In genomic region chr10:3961082-3961481, GRCh38 we compare ENCODE assay signal across 11 cellular contexts.
DNase-seq lines count a peak whose midpoint lies in the region; ATAC-seq and TF ChIP-seq lines count a peak whose summit lies in the region.
"Had no signal": no experiment of that assay in that cellular context is flagged by ENCODE, and none has a peak within 500 bp of the region (broad histone marks: within the 10 kb centered on the region; RNA-seq: fewer than 3 reads in every experiment).

No MANE protein-coding gene starts in this region.

- peak overlapping the region; percentile 67 for H3K4me2 ChIP-seq in Karpas-422 (ENCODE audit: low read depth, low read length, poor library complexity, severe bottlenecking)

- no peaks in the 10 kb centered on the region for H3K36me3 Mint-ChIP-seq in CD4-positive, CD25-positive, alpha-beta regulatory T cell
- H3K36me3 Mint-ChIP-seq in CD14-positive monocyte, result no peaks in the 10 kb centered on the region

- H3K4me3 Mint-ChIP-seq in CD4-positive, CD25-positive, alpha-beta regulatory T cell, result peak overlapping the region in 1 of 4 donors; percentile 48
- no peak overlapping the region for H3K4me3 Mint-ChIP-seq in CD14-positive monocyte

- H3K9ac ChIP-seq in Karpas-422 (ENCODE audit: low read length), result peak overlapping the region; percentile 56

- H3K9me3 Mint-ChIP-seq in CD4-positive, CD25-positive, alpha-beta regulatory T cell, result no peaks in the 10 kb centered on the region
- H3K9me3 Mint-ChIP-seq in CD14-positive monocyte, result no peaks in the 10 kb centered on the region

- intact Hi-C loops in CD14-positive monocyte (cut with micrococcal nuclease), result no loop called here

- peak; percentile 89 to 94 for ATAC-seq in CD4-positive, CD25-positive, alpha-beta regulatory T cell (ENCODE audit: low read depth in 2 of 2)
- peak; percentile 83 for ATAC-seq in GM21367 (IDR thresholded peaks at IDR 0.05; ENCODE audit: unreplicated experiment)

- no peaks in the 10 kb centered on the region for H3K9me3 ChIP-seq in CD4-positive, CD25-positive, alpha-beta regulatory T cell (ENCODE audit: control insufficient read depth in 2 of 2, low read length in 2 of 2)
- no peaks in the 10 kb centered on the region for H3K9me3 ChIP-seq in Karpas-422 (ENCODE audit: low read length)
- H3K9me3 ChIP-seq: neutrophil had no signal

- H3K4me3 ChIP-seq in CD4-positive, CD25-positive, alpha-beta regulatory T cell (ENCODE audit: low read depth, low read length), result no peak overlapping the region
- peak overlapping the region; percentile 54; the same call in 1 of the 2 replicates for H3K4me3 ChIP-seq in Karpas-422 (ENCODE audit: low read length)

- DNase-seq in CD4-positive, CD25-positive, alpha-beta regulatory T cell, result peak in 1 of 3 donors; percentile 47
- DNase-seq in Karpas-422, result peak; percentile 94
- DNase-seq in central memory CD4-positive, alpha-beta T cell, result peak; percentile 69
- no peak for DNase-seq in CD14-positive monocyte (ENCODE audit: low spot score)
- no peak for DNase-seq in NCI-H1436 (lab: John Stamatoyannopoulos, UW)
- DNase-seq in inferior parietal cortex (ENCODE audit: extremely low spot score), result no peak
- DNase-seq in effector CD8-positive, alpha-beta T cell (lab: John Stamatoyannopoulos, UW), result no peak
- DNase-seq: NCI-H1105 treated with DMSO at 0.1 percent for 48 hours, RPMI8226 had no signal

- H3K27me3 ChIP-seq in CD4-positive, CD25-positive, alpha-beta regulatory T cell (ENCODE audit: control insufficient read depth, insufficient read depth, low read length), result no peaks in the 10 kb centered on the region
- no peaks in the 10 kb centered on the region for H3K27me3 ChIP-seq in Karpas-422 (ENCODE audit: low read length)
- H3K27me3 ChIP-seq: neutrophil had no signal

- no peak overlapping the region for H3K27ac ChIP-seq in CD4-positive, CD25-positive, alpha-beta regulatory T cell (ENCODE audit: insufficient read depth, low read length, poor library complexity, severe bottlenecking)
- H3K27ac ChIP-seq in Karpas-422 (ENCODE audit: low read length), result peak overlapping the region; percentile 95
- H3K27ac ChIP-seq: neutrophil had no signal

- no peaks in the 10 kb centered on the region for H3K27me3 Mint-ChIP-seq in CD4-positive, CD25-positive, alpha-beta regulatory T cell
- H3K27me3 Mint-ChIP-seq in CD14-positive monocyte (ENCODE audit: low read depth in 3 of 3), result peaks cover 0 to 5% (median 2%) of the 10 kb centered on the region in 3 donors

- no peaks in the 10 kb centered on the region for H3K36me3 ChIP-seq in CD4-positive, CD25-positive, alpha-beta regulatory T cell (ENCODE audit: control insufficient read depth, insufficient read depth, low read length)
- H3K36me3 ChIP-seq in Karpas-422 (ENCODE audit: insufficient read depth, low read length), result no peaks in the 10 kb centered on the region
- H3K36me3 ChIP-seq: neutrophil had no signal

- no peaks in the 10 kb centered on the region for H3K9me2 ChIP-seq in Karpas-422 (replicated peaks; ENCODE audit: insufficient read depth, low read length)

- peak overlapping the region in 2 of 3 donors; percentile 4 to 55 for H3K27ac Mint-ChIP-seq in CD4-positive, CD25-positive, alpha-beta regulatory T cell
- H3K27ac Mint-ChIP-seq in CD14-positive monocyte, result peak overlapping the region in 1 of 7 donors; percentile 24

- H3K79me2 ChIP-seq in Karpas-422 (ENCODE audit: low read length), result no peaks in the 10 kb centered on the region

- H4K20me1 ChIP-seq in Karpas-422 (ENCODE audit: insufficient read depth, low read depth, low read length), result no peaks in the 10 kb centered on the region

- H3K4me1 ChIP-seq in CD4-positive, CD25-positive, alpha-beta regulatory T cell (ENCODE audit: control insufficient read depth, insufficient read depth, low read length, poor library complexity, severe bottlenecking), result no peaks in the 10 kb centered on the region
- peaks cover 58% of the 10 kb centered on the region for H3K4me1 ChIP-seq in Karpas-422 (ENCODE audit: low read length)

- H2AFZ ChIP-seq in Karpas-422 (ENCODE audit: low read length), result no peak overlapping the region

- no peak for TF ChIP-seq CTCF in CD14-positive monocyte (IDR thresholded peaks at IDR 0.05)

- peaks cover 11 to 25% (median 17%) of the 10 kb centered on the region in 4 donors for H3K4me1 Mint-ChIP-seq in CD4-positive, CD25-positive, alpha-beta regulatory T cell
- no peaks in the 10 kb centered on the region for H3K4me1 Mint-ChIP-seq in CD14-positive monocyte

Comparison
In these comparisons a context has a peak if more than half of its experiments do, and no peak if none do; other contexts are left out.
1. DNase-seq: peak in Karpas-422 (single experiment) and central memory CD4-positive, alpha-beta T cell (single experiment); none in CD14-positive monocyte (single experiment), NCI-H1436 (single experiment), inferior parietal cortex (single experiment) and effector CD8-positive, alpha-beta T cell (single experiment).